28 cellular contexts compared by ENCODE assay signal in the genomic region with DNA sequence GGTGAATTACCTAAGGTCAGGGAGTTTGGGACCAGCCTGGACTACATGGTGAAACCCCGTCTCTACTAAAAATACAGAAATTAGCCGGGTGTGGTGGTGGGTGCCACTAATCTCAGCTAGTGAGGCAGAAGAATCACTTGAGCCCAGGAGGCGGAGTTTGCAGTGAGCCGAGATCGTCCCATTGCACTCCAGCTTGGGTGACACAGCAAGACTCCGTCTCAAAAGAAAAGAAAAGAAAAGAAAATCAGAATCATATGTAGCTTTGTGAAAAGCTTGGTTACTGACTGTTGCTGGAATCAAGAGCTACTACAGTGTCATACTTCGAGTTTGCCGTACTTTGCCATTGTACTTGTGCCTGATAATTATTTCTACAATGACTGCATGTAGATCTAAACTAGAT.
"Had no signal": no experiment of that assay in that cellular context is flagged by ENCODE, and none has a peak within 500 bp of the region (broad histone marks: within the 10 kb centered on the region; RNA-seq: fewer than 3 reads in every experiment).

No MANE protein-coding gene starts in this region.

- H3K4me1 ChIP-seq: prostate gland had no signal

- H3K4me3 Mint-ChIP-seq: dendritic cell treated with granulocyte-macrophage colony-stimulating factor and Interleukin-4, amounts not matched to agents 40 ng/mL and 50 ng/mL, for 4 days; endodermal cell; memory B cell; mesothelial cell of epicardium; naive thymus-derived CD4-positive, alpha-beta T cell; nephron; stimulated activated effector memory CD8-positive, alpha-beta T cell treated with anti-CD3 and anti-CD28 coated beads, Interleukin-12 subunit alpha, Interleukin-12 subunit beta, amount 100 ng/mL, for 72 hours; type B pancreatic cell had no signal

- H3K27me3 ChIP-seq: colonic mucosa, foreskin keratinocyte, gastroesophageal sphincter, heart left ventricle, hepatocyte, sigmoid colon, stomach, tibial artery had no signal

- H3K36me3 Mint-ChIP-seq: memory B cell; mesothelial cell of epicardium; stimulated activated effector memory CD8-positive, alpha-beta T cell treated with anti-CD3 and anti-CD28 coated beads, Interleukin-12 subunit alpha, Interleukin-12 subunit beta, amount 100 ng/mL, for 72 hours; type B pancreatic cell had no signal

- FAIRE-seq: kidney had no signal

- H3K4me3 ChIP-seq: colonic mucosa, gastroesophageal sphincter, heart left ventricle, hepatocyte, lung, prostate gland, sigmoid colon, stomach, tibial artery had no signal

- H3K36me3 ChIP-seq: colonic mucosa, gastroesophageal sphincter, heart left ventricle, prostate gland, sigmoid colon, stomach, tibial artery had no signal

- H3K27ac ChIP-seq: colonic mucosa, epithelial cell of prostate, foreskin keratinocyte, gastroesophageal sphincter, heart left ventricle, hepatocyte, prostate gland, sigmoid colon, stomach, tibial artery had no signal

- DNase-seq: colonic mucosa; effector CD8-positive, alpha-beta T cell; endodermal cell; foreskin keratinocyte; heart left ventricle; kidney; naive thymus-derived CD4-positive, alpha-beta T cell; nucleus accumbens; right cardiac atrium; sigmoid colon; stimulated activated CD4-positive, alpha-beta T cell treated with anti-CD3 and anti-CD28 coated beads, Interleukin-2, amount 100 ng/mL, for 24 hours; stimulated activated CD4-positive, alpha-beta T cell treated with anti-CD3 and anti-CD28 coated beads, Interleukin-4, amount 100 ng/mL, for 24 hours; stimulated activated naive CD4-positive, alpha-beta T cell treated with Interleukin-2 at 50 U/mL for 16 hours; stomach; tibial artery had no signal

- H3K9me3 Mint-ChIP-seq: dendritic cell treated with granulocyte-macrophage colony-stimulating factor and Interleukin-4, amounts not matched to agents 40 ng/mL and 50 ng/mL, for 4 days; endodermal cell; memory B cell; mesothelial cell of epicardium; naive thymus-derived CD4-positive, alpha-beta T cell; nephron; stimulated activated effector memory CD8-positive, alpha-beta T cell treated with anti-CD3 and anti-CD28 coated beads, Interleukin-12 subunit alpha, Interleukin-12 subunit beta, amount 100 ng/mL, for 72 hours; type B pancreatic cell had no signal

- H3K9me3 ChIP-seq: colonic mucosa, gastroesophageal sphincter, heart left ventricle, prostate gland, sigmoid colon, stomach, tibial artery had no signal

- H3K27me3 Mint-ChIP-seq: memory B cell, type B pancreatic cell had no signal

- ATAC-seq: esophagus mucosa; foreskin keratinocyte; gastroesophageal sphincter; heart left ventricle; left lobe of liver; naive thymus-derived CD4-positive, alpha-beta T cell; right cardiac atrium; stimulated activated effector memory CD8-positive, alpha-beta T cell treated with anti-CD3 and anti-CD28 coated beads, Interleukin-12 subunit alpha, Interleukin-12 subunit beta, amount 100 ng/mL, for 72 hours had no signal

- H3K27ac Mint-ChIP-seq: dendritic cell treated with granulocyte-macrophage colony-stimulating factor and Interleukin-4, amounts not matched to agents 40 ng/mL and 50 ng/mL, for 4 days; endodermal cell; memory B cell; mesothelial cell of epicardium; naive thymus-derived CD4-positive, alpha-beta T cell; nephron; stimulated activated effector memory CD8-positive, alpha-beta T cell treated with anti-CD3 and anti-CD28 coated beads, Interleukin-12 subunit alpha, Interleukin-12 subunit beta, amount 100 ng/mL, for 72 hours; type B pancreatic cell had no signal

- H2AFZ ChIP-seq: hepatocyte had no signal

- H3K4me2 ChIP-seq: hepatocyte had no signal
